Comparison of ENCODE assay signal across 29 cellular contexts in genomic region chr20:33927703-33928102, GRCh38.
"Had no signal": no experiment of that assay in that cellular context is flagged by ENCODE, and none has a peak within 500 bp of the region (broad histone marks: within the 10 kb centered on the region; RNA-seq: fewer than 3 reads in every experiment).

No MANE protein-coding gene starts in this region.

- H3K27me3 ChIP-seq: ascending aorta, brain microvascular endothelial cell, pancreas had no signal

- ATAC-seq: esophagus mucosa; left cardiac atrium; left ventricle myocardium superior; pancreas; sciatic nerve; stimulated activated effector memory CD8-positive, alpha-beta T cell treated with anti-CD3 and anti-CD28 coated beads, Interleukin-12 subunit alpha, Interleukin-12 subunit beta, amount 100 ng/mL, for 72 hours; WTC11 had no signal

- H3K4me1 ChIP-seq: ascending aorta, pancreas had no signal

- H3K36me3 ChIP-seq: ascending aorta, brain microvascular endothelial cell, pancreas, prostate gland, thoracic aorta had no signal

- H3K4me3 ChIP-seq: ascending aorta, pancreas, prostate gland, skin epidermis, thoracic aorta had no signal

- H3K9me3 ChIP-seq: ascending aorta, pancreas, prostate gland, thoracic aorta had no signal

- DNase-seq: activated CD4-positive, alpha-beta memory T cell treated with anti-CD3 and anti-CD28 coated beads, Interleukin-2, amount 10 ng/mL, durations not matched to agents 7 days and 5 days; activated CD4-positive, alpha-beta T cell treated with anti-CD3 and anti-CD28 coated beads for 1 hour; activated CD4-positive, alpha-beta T cell treated with anti-CD3 and anti-CD28 coated beads, Interleukin-2, amount 10 ng/mL, durations not matched to agents 7 days and 5 days; activated CD8-positive, alpha-beta memory T cell treated with anti-CD3 and anti-CD28 coated beads, Interleukin-2, amount 50 U/mL, for 48 hours; activated gamma-delta T cell; activated naive CD4-positive, alpha-beta T cell treated with anti-CD3 and anti-CD28 coated beads, Interleukin-2, amount 10 ng/mL, durations not matched to agents 7 days and 5 days; activated naive CD8-positive, alpha-beta T cell treated with anti-CD3 and anti-CD28 coated beads, Interleukin-2, amount 10 ng/mL, durations not matched to agents 7 days and 5 days; activated T-cell treated with anti-CD3 and anti-CD28 coated beads, Interleukin-2, amount 50 U/mL, for 24 hours; brain microvascular endothelial cell; central memory CD4-positive, alpha-beta T cell; foreskin melanocyte; left cardiac atrium; left ventricle myocardium superior; naive B cell; nephron progenitor cell; nucleus accumbens; pancreas; retina; stimulated activated CD4-positive, alpha-beta T cell treated with anti-CD3 and anti-CD28 coated beads, Interleukin-4, amount 100 ng/mL, for 24 hours; T1000; trophoblast cell had no signal
